In genomic region chr2:78999410-78999809, GRCh38 we compare ENCODE assay signal across 10 cellular contexts.
DNase-seq lines count a peak whose midpoint lies in the region; ATAC-seq and TF ChIP-seq lines count a peak whose summit lies in the region.
"Had no signal": no experiment of that assay in that cellular context is flagged by ENCODE, and none has a peak within 500 bp of the region (broad histone marks: within the 10 kb centered on the region; RNA-seq: fewer than 3 reads in every experiment).

No MANE protein-coding gene starts in this region.

- no peak overlapping the region for H3K4me3 Mint-ChIP-seq in nephron
- H3K4me3 Mint-ChIP-seq: memory B cell had no signal

- no peak overlapping the region for H3K27ac Mint-ChIP-seq in nephron
- H3K27ac Mint-ChIP-seq: memory B cell had no signal

- DNase-seq in ELR (ENCODE audit: low read depth) (peak; percentile 18), astrocyte of the hippocampus (ENCODE audit: low read depth, low spot score) (peak; percentile 20), NK-92 (lab: John Stamatoyannopoulos, UW; ENCODE audit: unreplicated experiment) (no peak), COR-L47 (lab: John Stamatoyannopoulos, UW) (no peak)
- no peak for DNase-seq in activated CD4-positive, alpha-beta T cell treated with anti-CD3 and anti-CD28 coated beads, Interleukin-2, amount 50 U/mL, for 4 hours
- DNase-seq: T-helper 9 cell had no signal

- no peaks in the 10 kb centered on the region for H3K36me3 Mint-ChIP-seq in nephron (ENCODE audit: low read depth)
- H3K36me3 Mint-ChIP-seq: memory B cell had no signal

- H3K4me1 Mint-ChIP-seq in nephron = peaks cover 1% of the 10 kb centered on the region
- H3K4me1 Mint-ChIP-seq: memory B cell had no signal

- no peak for TF ChIP-seq POLR2A in GM18505 (IDR thresholded peaks at IDR 0.05; ENCODE audit: borderline replicate concordance, extremely low read depth, insufficient read depth, insufficient read length)

- peaks cover 24% of the 10 kb centered on the region for H3K27me3 Mint-ChIP-seq in nephron (ENCODE audit: low read depth)

- no peak for ATAC-seq in GM18505 (IDR thresholded peaks at IDR 0.05; ENCODE audit: unreplicated experiment)

- TF ChIP-seq CTCF in LNCAP (IDR thresholded peaks at IDR 0.05) (peak; percentile 52), nephron (IDR thresholded peaks at IDR 0.05; ENCODE audit: unreplicated experiment in 3 of 3) (peak; percentile 47 to 62 (median 60))

- H3K9me3 Mint-ChIP-seq in nephron = no peaks in the 10 kb centered on the region

Comparison
In these comparisons a context has a peak if more than half of its experiments do, and no peak if none do; other contexts are left out.
1. DNase-seq: peak in ELR (single experiment) and astrocyte of the hippocampus (single experiment); none in activated CD4-positive, alpha-beta T cell treated with anti-CD3 and anti-CD28 coated beads, Interleukin-2, amount 50 U/mL, for 4 hours (0 of 2), NK-92 (single experiment) and COR-L47 (single experiment).